Comparison of ENCODE assay signal across 20 cellular contexts in genomic region chr16:2228161-2228824, GRCh38. TPM values are rescaled to one million over a fixed set of nuclear protein-coding genes. Genes with fewer than 3 reads are reported as not detected.
DNase-seq lines count a peak whose midpoint lies in the region; ATAC-seq and TF ChIP-seq lines count a peak whose summit lies in the region.
"Had no signal": no experiment of that assay in that cellular context is flagged by ENCODE, and none has a peak within 500 bp of the region (broad histone marks: within the 10 kb centered on the region; RNA-seq: fewer than 3 reads in every experiment).

No MANE protein-coding gene starts in this region.

- ATAC-seq in RWPE2 (ENCODE audit: low read depth) (no peak), right lobe of liver (no peak), GM21717 (IDR thresholded peaks at IDR 0.05; ENCODE audit: unreplicated experiment) (no peak)
- ATAC-seq: PC-3 had no signal

- H3K27me3 ChIP-seq in RWPE2 (ENCODE audit: insufficient read depth, poor library complexity, severe bottlenecking) (no peaks in the 10 kb centered on the region), right lobe of liver (no peaks in the 10 kb centered on the region)

- DNase-seq in RWPE2 (ENCODE audit: low spot score) (peak; percentile 68), right lobe of liver (peak; percentile 18 to 49 (median 45)), UCSD-AML1 (lab: John Stamatoyannopoulos, UW; ENCODE audit: unreplicated experiment) (no peak), caudate nucleus (lab: John Stamatoyannopoulos, UW) (no peak), KG1 (lab: John Stamatoyannopoulos, UW) (no peak)
- DNase-seq: CD4-positive, CD25-positive, alpha-beta regulatory T cell; GOT3; HCEC 1CT; Karpas-422; NCI-H1105 treated with DMSO at 0.1 percent for 48 hours; NCI-H146; NCI-H2029; NCI-H446; NCI-H524 treated with DMSO at 0.1 percent for 48 hours; NCI-H774; PC-3; SHP77; T-helper 1 cell had no signal

- H3K36me3 ChIP-seq in RWPE2 (ENCODE audit: low read depth) = peaks cover 19% of the 10 kb centered on the region
- peaks cover 0 to 36% (median 11%) of the 10 kb centered on the region in 4 donors for H3K36me3 ChIP-seq in right lobe of liver

- 80% methylated on average over 1 of the region's 25 CpGs for WGBS in right lobe of liver (ENCODE audit: insufficient coverage, low coverage, low lambda C conversion rate, missing lambda C conversion rate)

- intact Hi-C loops in right lobe of liver (cut with DNase I) = no loop called here

- peak overlapping the region; percentile 93 for H3K27ac ChIP-seq in C4-2B
- no peak overlapping the region for H3K27ac ChIP-seq in RWPE2 (ENCODE audit: poor library complexity, severe bottlenecking)
- H3K27ac ChIP-seq in right lobe of liver = no peak overlapping the region
- H3K27ac ChIP-seq in caudate nucleus (ENCODE audit: low read depth, low read length) = no peak overlapping the region

- TF ChIP-seq CTCF in C4-2B (conservative IDR thresholded peaks at IDR 0.05) (no peak), RWPE2 (IDR thresholded peaks at IDR 0.05; ENCODE audit: poor library complexity, severe bottlenecking) (no peak), right lobe of liver (IDR thresholded peaks at IDR 0.05) (no peak)

- no peaks in the 10 kb centered on the region for H3K4me1 ChIP-seq in RWPE2 (ENCODE audit: insufficient read depth, poor library complexity, severe bottlenecking)
- H3K4me1 ChIP-seq in right lobe of liver = peaks cover 0 to 29% (median 15%) of the 10 kb centered on the region in 4 donors

- H3K4me3 ChIP-seq in RWPE2 (ENCODE audit: severe bottlenecking) = no peak overlapping the region
- no peak overlapping the region for H3K4me3 ChIP-seq in right lobe of liver

- H3K9me3 ChIP-seq in RWPE2 (ENCODE audit: severe bottlenecking) (no peaks in the 10 kb centered on the region), right lobe of liver (no peaks in the 10 kb centered on the region)

- TF ChIP-seq POLR2A in right lobe of liver (IDR thresholded peaks at IDR 0.05) = no peak

RNA-seq across cellular contexts. Expression of gene E4F1, which starts 4.9 kb away (rescaled TPM):
- total RNA-seq in right lobe of liver = 10 to 100 TPM in 4 of 6 experiments, 1 to 10 TPM in 2; 8.9 to 11.3 (median 10.4) TPM

RNA-seq across cellular contexts. Expression of gene DNASE1L2, which starts 8.0 kb away (rescaled TPM):
- total RNA-seq in right lobe of liver = 1 to 10 TPM in 1 of 6 experiments, under 1 TPM in 4, not detected in 1; 0.31 to 1.1 (median 0.40) TPM

RNA-seq across cellular contexts. Expression of gene PGP, which starts 13.7 kb away (rescaled TPM):
- 10 to 100 TPM in 1 of 6 experiments, 1 to 10 TPM in 5; 3.8 to 14.2 (median 6.9) TPM for total RNA-seq in right lobe of liver

RNA-seq across cellular contexts. Expression of gene BRICD5, which starts 17.6 kb away (rescaled TPM):
- total RNA-seq in right lobe of liver = 1 to 10 TPM in 4 of 6 experiments, under 1 TPM in 2; 0.74 to 3.7 (median 2.0) TPM

RNA-seq across cellular contexts. Expression of gene MLST8, which starts 23.0 kb away (rescaled TPM):
- 10 to 100 TPM; 13.1 to 51.0 (median 17.5) TPM for total RNA-seq in right lobe of liver

Comparison
In these comparisons a context has a peak if more than half of its experiments do, and no peak if none do; other contexts are left out.
1. DNase-seq: peak in RWPE2 (single experiment) and right lobe of liver (3 of 3); none in UCSD-AML1 (single experiment), caudate nucleus (0 of 61) and KG1 (single experiment).